In genomic region chr2:168723494-168723893, GRCh38 we compare ENCODE assay signal across 17 cellular contexts.
DNase-seq lines count a peak whose midpoint lies in the region; ATAC-seq and TF ChIP-seq lines count a peak whose summit lies in the region.
"Had no signal": no experiment of that assay in that cellular context is flagged by ENCODE, and none has a peak within 500 bp of the region (broad histone marks: within the 10 kb centered on the region; RNA-seq: fewer than 3 reads in every experiment).

No MANE protein-coding gene starts in this region.

- H3K27ac ChIP-seq in left ventricle myocardium inferior (replicated peaks) (peak overlapping the region; percentile 70), heart right ventricle (peak overlapping the region in 2 of 10 donors; percentile 46 to 73), osteoblast (ENCODE audit: low read depth, low read length) (peak overlapping the region; percentile 39)
- H3K27ac ChIP-seq: 22Rv1, A549, BLaER1, GM23248 had no signal

- intact Hi-C loops in left ventricle myocardium inferior (cut with micrococcal nuclease) = no loop called here
- intact Hi-C loops in heart right ventricle (cut with DNase I) = loop anchor here in 1 of 10 donors (5.0 kb wide), 1 partner anchor 34 kb away; no protein-coding TSS in a partner anchor

- no peaks in the 10 kb centered on the region for H3K27me3 Mint-ChIP-seq in stimulated activated naive CD8-positive, alpha-beta T cell treated with anti-CD3 and anti-CD28 coated beads, Interleukin-15, amount 100 ng/mL, for 72 hours
- H3K27me3 Mint-ChIP-seq: CD4-positive, alpha-beta memory T cell had no signal

- no peak overlapping the region for H3K4me2 ChIP-seq in osteoblast (ENCODE audit: insufficient read depth, low read length)
- H3K4me2 ChIP-seq: A549, BLaER1 had no signal

- H3K9me3 ChIP-seq in left ventricle myocardium inferior (replicated peaks) (no peaks in the 10 kb centered on the region), heart right ventricle (no peaks in the 10 kb centered on the region), osteoblast (ENCODE audit: low read depth, low read length) (no peaks in the 10 kb centered on the region)
- H3K9me3 ChIP-seq: A549, HAP-1 had no signal

- no peak for TF ChIP-seq CTCF in left ventricle myocardium inferior (IDR thresholded peaks at IDR 0.05; ENCODE audit: borderline replicate concordance)
- no peak for TF ChIP-seq CTCF in heart right ventricle (IDR thresholded peaks at IDR 0.05)
- TF ChIP-seq CTCF in osteoblast (IDR thresholded peaks at IDR 0.05; ENCODE audit: extremely low read depth, low read depth, low read length) = no peak

- H3K4me3 Mint-ChIP-seq in stimulated activated naive CD8-positive, alpha-beta T cell treated with anti-CD3 and anti-CD28 coated beads, Interleukin-15, amount 100 ng/mL, for 72 hours = no peak overlapping the region
- H3K4me3 Mint-ChIP-seq: CD14-positive monocyte; CD4-positive, alpha-beta memory T cell had no signal

- in situ Hi-C loops in KBM-7 (cut with MboI; ENCODE audit: low pct_unique_long_range_greater_than_20kb, low sequenced_read_pairs) = no loop called here
- in situ Hi-C loops in ACHN (cut with HindIII; ENCODE audit: low pct_ligation_motif_present, low pct_unique_long_range_greater_than_20kb, low sequenced_read_pairs) = no loop called here

- DNase-seq in left ventricle myocardium inferior = no peak
- no peak for DNase-seq in heart right ventricle
- DNase-seq in stimulated activated naive CD8-positive, alpha-beta T cell treated with anti-CD3 and anti-CD28 coated beads, Interleukin-15, amount 100 ng/mL, for 72 hours = no peak
- DNase-seq in stimulated activated naive CD8-positive, alpha-beta T cell treated with anti-CD3 and anti-CD28 coated beads, Interleukin-15, Interleukin-2, amounts not matched to agents 100 U/mL and 50 U/mL, for 24 hours = no peak
- no peak for DNase-seq in osteoblast (ENCODE audit: insufficient read length, low spot score, missing footprints)
- no peak for DNase-seq in KBM-7
- DNase-seq in ACHN = no peak
- DNase-seq: Calu3; CD4-positive, alpha-beta memory T cell; DMS79 treated with DMSO at 0.1 percent for 48 hours; EL; GM23248 had no signal

- 66 to 80% methylated on average over 2 of the region's 2 CpGs for WGBS in heart right ventricle, 2 donors

- H3K4me1 Mint-ChIP-seq in stimulated activated naive CD8-positive, alpha-beta T cell treated with anti-CD3 and anti-CD28 coated beads, Interleukin-15, amount 100 ng/mL, for 72 hours = peaks cover 9% of the 10 kb centered on the region
- H3K4me1 Mint-ChIP-seq: CD14-positive monocyte had no signal

- peaks cover 22% of the 10 kb centered on the region for H3K4me1 ChIP-seq in left ventricle myocardium inferior
- peaks cover 0 to 20% (median 15%) of the 10 kb centered on the region in 9 donors for H3K4me1 ChIP-seq in heart right ventricle
- H3K4me1 ChIP-seq in osteoblast (ENCODE audit: insufficient read depth, low read length) = peaks cover 11% of the 10 kb centered on the region
- H3K4me1 ChIP-seq: A549, BLaER1 had no signal

- peak overlapping the region; percentile 1 to 84 for H3K27ac Mint-ChIP-seq in stimulated activated naive CD8-positive, alpha-beta T cell treated with anti-CD3 and anti-CD28 coated beads, Interleukin-15, amount 100 ng/mL, for 72 hours

- no peak overlapping the region for H2AFZ ChIP-seq in osteoblast (ENCODE audit: low read length)
- H2AFZ ChIP-seq: GM23248 had no signal

- no peaks in the 10 kb centered on the region for H3K9me3 Mint-ChIP-seq in stimulated activated naive CD8-positive, alpha-beta T cell treated with anti-CD3 and anti-CD28 coated beads, Interleukin-15, amount 100 ng/mL, for 72 hours
- H3K9me3 Mint-ChIP-seq: CD4-positive, alpha-beta memory T cell had no signal

- no peak overlapping the region for H3K4me3 ChIP-seq in left ventricle myocardium inferior
- H3K4me3 ChIP-seq in heart right ventricle = no peak overlapping the region
- H3K4me3 ChIP-seq in osteoblast (ENCODE audit: insufficient read depth, low read length) = no peak overlapping the region
- H3K4me3 ChIP-seq: A549, BLaER1, GM23248, HAP-1 had no signal

- H3K27me3 ChIP-seq in left ventricle myocardium inferior (ENCODE audit: low read depth) (no peaks in the 10 kb centered on the region), heart right ventricle (no peaks in the 10 kb centered on the region), osteoblast (ENCODE audit: insufficient read depth, low read length) (no peaks in the 10 kb centered on the region)
- H3K27me3 ChIP-seq: BLaER1 had no signal

- no peaks in the 10 kb centered on the region for H3K36me3 ChIP-seq in left ventricle myocardium inferior
- peaks cover 0 to 13% (median 3%) of the 10 kb centered on the region in 9 donors for H3K36me3 ChIP-seq in heart right ventricle
- H3K36me3 ChIP-seq in osteoblast (ENCODE audit: insufficient read depth, low read length) = no peaks in the 10 kb centered on the region
- H3K36me3 ChIP-seq: HAP-1 had no signal

- no peak for ATAC-seq in heart right ventricle
- peak; percentile 60 for ATAC-seq in stimulated activated naive CD8-positive, alpha-beta T cell treated with anti-CD3 and anti-CD28 coated beads, Interleukin-15, amount 100 ng/mL, for 72 hours
- ATAC-seq in stimulated activated naive CD8-positive, alpha-beta T cell treated with anti-CD3 and anti-CD28 coated beads, Interleukin-15, Interleukin-2, amounts not matched to agents 100 U/mL and 50 U/mL, for 24 hours = no peak
- ATAC-seq: A549 had no signal

- H4K20me1 ChIP-seq in osteoblast (ENCODE audit: insufficient read depth, low read length) = no peaks in the 10 kb centered on the region
- H4K20me1 ChIP-seq: BLaER1 had no signal

- H3K79me2 ChIP-seq in osteoblast (ENCODE audit: insufficient read depth, low read length) = no peaks in the 10 kb centered on the region
